ENCODE assay signal across 7 cellular contexts in genomic region chr6:91868539-91869202, GRCh38.
"Had no signal": no experiment of that assay in that cellular context is flagged by ENCODE, and none has a peak within 500 bp of the region (broad histone marks: within the 10 kb centered on the region; RNA-seq: fewer than 3 reads in every experiment).

No MANE protein-coding gene starts in this region.

- ATAC-seq: GM12878 had no signal

- DNase-seq: GDM1 had no signal

- H3K4me3 ChIP-seq: GM12878 had no signal

- FAIRE-seq: G401.6, GM12878, GM12891, GM12892, GM18507, GM19239 had no signal
